1 cellular context compared by ENCODE assay signal in genomic region chr3:114454592-114455251, GRCh38.
TF ChIP-seq lines count a peak whose summit lies in the region.

No MANE protein-coding gene starts in this region.

TF ChIP-seq in GM12878, 131 proteins besides CTCF, POLR2A, EP300 and RAD21 (continued from another document):
- no peak for TF ChIP-seq ZBTB11 (CRISPR knock-in tag; IDR thresholded peaks at IDR 0.05)
- no peak for TF ChIP-seq CBFB (IDR thresholded peaks at IDR 0.05; ENCODE audit: low read depth)
- no peak for TF ChIP-seq RB1 (IDR thresholded peaks at IDR 0.05; ENCODE audit: borderline replicate concordance)
